8 cellular contexts compared by ENCODE assay signal in the genomic region with DNA sequence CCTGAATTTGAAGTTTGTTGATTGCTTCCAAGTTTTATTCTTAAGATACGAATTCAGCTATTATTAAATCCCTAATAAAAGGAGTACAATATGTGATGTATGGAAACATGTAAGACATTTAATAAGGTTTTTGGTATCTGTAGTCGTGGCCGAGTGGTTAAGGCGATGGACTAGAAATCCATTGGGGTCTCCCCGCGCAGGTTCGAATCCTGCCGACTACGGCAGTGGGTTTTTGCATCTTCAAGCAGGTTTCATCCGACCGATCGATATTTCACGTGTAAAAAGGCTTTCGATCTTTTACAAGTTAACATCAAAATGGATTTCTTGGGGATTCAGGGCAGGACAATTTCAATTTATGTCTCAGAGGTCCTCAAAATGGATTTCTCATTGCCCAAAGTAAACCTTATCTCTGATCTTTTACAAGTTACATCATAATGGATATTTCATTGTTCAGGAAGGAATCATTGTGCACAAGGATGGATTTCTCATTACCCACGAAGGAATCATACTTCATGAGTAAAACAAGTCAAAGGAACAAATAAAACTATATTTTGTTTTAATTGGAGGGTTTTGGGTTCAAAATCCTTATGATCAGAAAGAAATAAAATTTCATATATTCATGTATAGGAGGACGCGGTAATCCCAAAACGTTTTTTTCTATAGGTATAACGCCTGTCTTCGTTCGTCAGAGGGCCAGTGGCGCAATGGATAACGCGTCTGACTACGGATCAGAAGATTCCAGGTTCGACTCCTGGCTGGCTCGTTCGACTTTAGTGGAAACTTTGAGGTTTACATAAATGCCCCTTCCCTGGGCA. TPM values are rescaled to one million over a fixed set of nuclear protein-coding genes. Genes with fewer than 3 reads are reported as not detected.
A peak's percentile ranks its signal among the peaks of the same experiment; 100 is the strongest.
DNase-seq lines count a peak whose midpoint lies in the region; ATAC-seq lines count a peak whose summit lies in the region.

No MANE protein-coding gene starts in this region.

- no peak overlapping the region for H3K27ac ChIP-seq in aorta (ENCODE audit: low read depth in 1 of 2, low read length in 2 of 2)

- no peaks in the 10 kb centered on the region for H3K27me3 ChIP-seq in aorta (ENCODE audit: control insufficient read depth in 1 of 2, insufficient read depth in 2 of 2, low read length in 1 of 2)

- WGBS in aorta, 2 donors, result 13% methylated on average over 28 of the region's 28 CpGs

- H3K36me3 ChIP-seq in aorta (ENCODE audit: control insufficient read depth in 1 of 2, insufficient read depth in 2 of 2, low read length in 1 of 2), result no peaks in the 10 kb centered on the region

- intact Hi-C loops in aorta (cut with DNase I), result no loop called here

- H3K4me3 Mint-ChIP-seq in stimulated activated effector memory CD8-positive, alpha-beta T cell treated with anti-CD3 and anti-CD28 coated beads, Interleukin-12 subunit alpha, Interleukin-12 subunit beta, amount 100 ng/mL, for 72 hours, result peak overlapping the region; percentile 75
- H3K4me3 Mint-ChIP-seq in stimulated activated memory B cell treated with anti-CD40 and anti-IgM and Interleukin-4, amounts not matched to agents 10 μg/mL and 1 μg/mL and 100 μg/mL, for 72 hours, result no peak overlapping the region

- no peaks in the 10 kb centered on the region for H3K9me3 Mint-ChIP-seq in stimulated activated effector memory CD8-positive, alpha-beta T cell treated with anti-CD3 and anti-CD28 coated beads, Interleukin-12 subunit alpha, Interleukin-12 subunit beta, amount 100 ng/mL, for 72 hours
- peaks cover 11% of the 10 kb centered on the region for H3K9me3 Mint-ChIP-seq in stimulated activated memory B cell treated with anti-CD40 and anti-IgM and Interleukin-4, amounts not matched to agents 10 μg/mL and 1 μg/mL and 100 μg/mL, for 72 hours

- ATAC-seq in stimulated activated effector memory CD8-positive, alpha-beta T cell treated with anti-CD3 and anti-CD28 coated beads, Interleukin-12 subunit alpha, Interleukin-12 subunit beta, amount 100 ng/mL, for 72 hours, result peak; percentile 49
- no peak for ATAC-seq in aorta (ENCODE audit: low FRiP score)
- no peak for ATAC-seq in stimulated activated memory B cell treated with anti-CD40 and anti-IgM and Interleukin-4, amounts not matched to agents 10 μg/mL and 1 μg/mL and 100 μg/mL, for 72 hours

- H3K27me3 Mint-ChIP-seq in stimulated activated memory B cell treated with anti-CD40 and anti-IgM and Interleukin-4, amounts not matched to agents 10 μg/mL and 1 μg/mL and 100 μg/mL, for 72 hours, result peaks cover 60% of the 10 kb centered on the region

- DNase-seq in COR-L47 (lab: John Stamatoyannopoulos, UW), result peak; percentile 56
- peak; percentile 92 for DNase-seq in HT-29 (ENCODE audit: low spot score)
- peak; percentile 69 for DNase-seq in RPMI7951 (ENCODE audit: low read depth)
- DNase-seq in activated naive CD4-positive, alpha-beta T cell (lab: John Stamatoyannopoulos, UW), result peak; percentile 9 to 26 (median 24)
- peak; percentile 42 to 85 for DNase-seq in stimulated activated effector memory CD8-positive, alpha-beta T cell treated with anti-CD3 and anti-CD28 coated beads, Interleukin-12 subunit alpha, Interleukin-12 subunit beta, amount 100 ng/mL, for 72 hours (ENCODE audit: low spot score in 2 of 2)
- no peak for DNase-seq in aorta

- H3K27ac Mint-ChIP-seq in stimulated activated effector memory CD8-positive, alpha-beta T cell treated with anti-CD3 and anti-CD28 coated beads, Interleukin-12 subunit alpha, Interleukin-12 subunit beta, amount 100 ng/mL, for 72 hours, result peak overlapping the region; percentile 95
- no peak overlapping the region for H3K27ac Mint-ChIP-seq in stimulated activated memory B cell treated with anti-CD40 and anti-IgM and Interleukin-4, amounts not matched to agents 10 μg/mL and 1 μg/mL and 100 μg/mL, for 72 hours

- H3K4me1 Mint-ChIP-seq in stimulated activated effector memory CD8-positive, alpha-beta T cell treated with anti-CD3 and anti-CD28 coated beads, Interleukin-12 subunit alpha, Interleukin-12 subunit beta, amount 100 ng/mL, for 72 hours, result peaks cover 40% of the 10 kb centered on the region
- peaks cover 13% of the 10 kb centered on the region for H3K4me1 Mint-ChIP-seq in stimulated activated memory B cell treated with anti-CD40 and anti-IgM and Interleukin-4, amounts not matched to agents 10 μg/mL and 1 μg/mL and 100 μg/mL, for 72 hours

- no peaks in the 10 kb centered on the region for H3K4me1 ChIP-seq in aorta (ENCODE audit: control insufficient read depth in 1 of 2, insufficient read depth in 2 of 2, low read length in 2 of 2)

- H3K9me3 ChIP-seq in iPS-18c (ENCODE audit: control insufficient read depth, insufficient read depth, low read length) (no peaks in the 10 kb centered on the region), aorta (ENCODE audit: control insufficient read depth, low read length) (no peaks in the 10 kb centered on the region)

- peaks cover 49% of the 10 kb centered on the region for H3K36me3 Mint-ChIP-seq in stimulated activated effector memory CD8-positive, alpha-beta T cell treated with anti-CD3 and anti-CD28 coated beads, Interleukin-12 subunit alpha, Interleukin-12 subunit beta, amount 100 ng/mL, for 72 hours
- no peaks in the 10 kb centered on the region for H3K36me3 Mint-ChIP-seq in stimulated activated memory B cell treated with anti-CD40 and anti-IgM and Interleukin-4, amounts not matched to agents 10 μg/mL and 1 μg/mL and 100 μg/mL, for 72 hours

- H3K4me3 ChIP-seq in iPS-18c (ENCODE audit: insufficient read depth, low read depth, low read length) (peak overlapping the region; percentile 57), aorta (ENCODE audit: low read length in 2 of 2) (no peak overlapping the region)

RNA-seq across cellular contexts. Expression of a gene that starts 37.3 kb away (rescaled TPM):
- total RNA-seq in HT-29 (2014; rRNA removed; shearing (Covaris generic)), result 5.5 and 9.4 TPM in 2 replicates
- total RNA-seq in RPMI7951 (2014; rRNA removed; shearing (Covaris generic)), result 4.8 and 6.5 TPM in 2 replicates
- total RNA-seq in aorta, result 10 to 100 TPM; 12.8 to 53.7 TPM
- polyA plus RNA-seq in aorta, result 10 to 100 TPM in 1 of 2 donors, 1 to 10 TPM in 1; 9.1 to 18.2 TPM

RNA-seq across cellular contexts. Expression of a gene that starts 55.3 kb away (rescaled TPM):
- total RNA-seq in HT-29 (2014; rRNA removed; shearing (Covaris generic)), result 3.5 and 5.3 TPM in 2 replicates
- total RNA-seq in RPMI7951 (2014; rRNA removed; shearing (Covaris generic)), result 10.6 and 13.5 TPM in 2 replicates
- total RNA-seq in aorta, result 10 to 100 TPM; 15.7 to 22.3 TPM
- polyA plus RNA-seq in aorta, result 10 to 100 TPM in 1 of 2 donors, 1 to 10 TPM in 1; 3.9 to 13.4 TPM

Comparison
In these comparisons a context has a peak if more than half of its experiments do, and no peak if none do; other contexts are left out.
1. DNase-seq: peak in COR-L47 (single experiment), HT-29 (single experiment), RPMI7951 (single experiment), activated naive CD4-positive, alpha-beta T cell (4 of 4) and stimulated activated effector memory CD8-positive, alpha-beta T cell treated with anti-CD3 and anti-CD28 coated beads, Interleukin-12 subunit alpha, Interleukin-12 subunit beta, amount 100 ng/mL, for 72 hours (2 of 2); none in aorta (0 of 2).